ENCODE assay signal across 8 cellular contexts in the genomic region with DNA sequence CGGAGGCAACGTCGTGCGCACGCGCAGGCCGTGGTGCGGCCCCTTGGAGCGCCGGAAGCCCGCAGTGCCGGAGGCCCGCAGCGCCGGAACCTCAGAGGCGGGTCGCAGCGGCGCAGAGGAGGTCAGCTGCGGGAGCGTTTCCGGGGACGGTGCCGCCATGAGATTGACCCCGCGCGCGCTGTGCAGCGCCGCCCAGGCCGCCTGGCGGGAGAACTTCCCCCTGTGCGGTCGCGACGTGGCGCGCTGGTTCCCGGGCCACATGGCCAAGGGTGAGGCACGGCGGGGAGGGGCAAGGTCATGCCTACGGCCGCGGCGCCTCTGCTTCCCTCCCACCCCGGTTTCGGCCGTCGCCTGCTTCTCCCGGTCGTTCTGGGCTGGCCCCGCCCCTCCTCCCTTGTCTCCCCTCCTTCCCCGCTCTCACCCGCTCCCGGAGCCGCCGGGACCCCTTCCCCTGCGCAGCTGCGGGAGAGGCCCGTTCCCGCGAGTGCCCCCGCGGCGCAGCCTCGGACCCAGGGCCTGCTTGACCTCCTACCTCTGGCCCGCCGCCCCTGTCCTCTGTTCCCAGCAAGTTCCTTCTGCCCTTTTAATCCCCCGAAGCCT. TPM values are rescaled to one million over a fixed set of nuclear protein-coding genes. Genes with fewer than 3 reads are reported as not detected.
A peak's percentile ranks its signal among the peaks of the same experiment; 100 is the strongest.
DNase-seq lines count a peak whose midpoint lies in the region; ATAC-seq lines count a peak whose summit lies in the region.

A gene with protein sequence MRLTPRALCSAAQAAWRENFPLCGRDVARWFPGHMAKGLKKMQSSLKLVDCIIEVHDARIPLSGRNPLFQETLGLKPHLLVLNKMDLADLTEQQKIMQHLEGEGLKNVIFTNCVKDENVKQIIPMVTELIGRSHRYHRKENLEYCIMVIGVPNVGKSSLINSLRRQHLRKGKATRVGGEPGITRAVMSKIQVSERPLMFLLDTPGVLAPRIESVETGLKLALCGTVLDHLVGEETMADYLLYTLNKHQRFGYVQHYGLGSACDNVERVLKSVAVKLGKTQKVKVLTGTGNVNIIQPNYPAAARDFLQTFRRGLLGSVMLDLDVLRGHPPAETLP (plus strand): TSS at position 94 of the 600 bp plus-strand sequence. CDS start 64 bp downstream, at position 158.

- H3K9me3 ChIP-seq in CD8-positive, alpha-beta memory T cell (ENCODE audit: low read length) = no peaks in the 10 kb centered on the region
- no peaks in the 10 kb centered on the region for H3K9me3 ChIP-seq in endocrine pancreas (ENCODE audit: control insufficient read depth, low read length)

- H3K18ac ChIP-seq in mesendoderm (ENCODE audit: low read length) = peak within 1 kb of the TSS; percentile 83

- no peak within 1 kb of the TSS for H4K5ac ChIP-seq in mesendoderm (ENCODE audit: low read length)

- CTCF ChIA-PET in CD8-positive, alpha-beta memory T cell (lab: Charles Lee) = interaction anchor here (3.0 kb wide), 1 partner anchor 65 kb away, joined by 8 read pairs; no protein-coding TSS in a partner anchor

- H3K4me3 Mint-ChIP-seq in CD8-positive, alpha-beta memory T cell = peak within 1 kb of the TSS; percentile 86 to 94 (median 90)

- H3K4ac ChIP-seq in mesendoderm (ENCODE audit: low read depth, low read length) = peak within 1 kb of the TSS; percentile 84

- H3K9ac ChIP-seq in endocrine pancreas (ENCODE audit: control insufficient read depth, insufficient read depth, low read length) (peak within 1 kb of the TSS; percentile 35), mesendoderm (ENCODE audit: low read length) (peak within 1 kb of the TSS; percentile 94)

- POLR2A ChIA-PET in CD8-positive, alpha-beta memory T cell (lab: Charles Lee) = no interaction called here

- WGBS in mesendoderm (ENCODE audit: extremely low coverage, insufficient coverage, low lambda C conversion rate) = no CpG with 5 or more reads among the region's 69 CpGs

- H2BK120ac ChIP-seq in mesendoderm (ENCODE audit: low read depth, low read length) = no peak within 1 kb of the TSS

- no peaks in the 10 kb centered on the region for H3K27me3 Mint-ChIP-seq in CD8-positive, alpha-beta memory T cell

- H3K4me1 ChIP-seq in CD8-positive, alpha-beta memory T cell (ENCODE audit: insufficient read depth, low read length) = peaks cover 43% of the 10 kb centered on the region
- no peaks in the 10 kb centered on the region for H3K4me1 ChIP-seq in endocrine pancreas (ENCODE audit: control insufficient read depth, insufficient read depth, low read length)
- H3K4me1 ChIP-seq in mesendoderm (ENCODE audit: control insufficient read depth, low read depth, low read length) = no peaks in the 10 kb centered on the region

- no peaks in the 10 kb centered on the region for H3K9me3 Mint-ChIP-seq in CD8-positive, alpha-beta memory T cell

- H3K4me2 ChIP-seq in mesendoderm (ENCODE audit: low read length) = peak within 1 kb of the TSS; percentile 33

- H3K79me1 ChIP-seq in mesendoderm (ENCODE audit: low read length) = peaks cover 14% of the 10 kb centered on the region

- H2AK5ac ChIP-seq in mesendoderm (ENCODE audit: low read length) = no peak within 1 kb of the TSS

- H2BK5ac ChIP-seq in mesendoderm (ENCODE audit: low read length) = peak within 1 kb of the TSS; percentile 73

- peak within 1 kb of the TSS; percentile 73 for H3K27ac ChIP-seq in CD8-positive, alpha-beta memory T cell (ENCODE audit: low read depth, low read length)
- H3K27ac ChIP-seq in mesendoderm (ENCODE audit: low read depth, low read length) = peak within 1 kb of the TSS; percentile 90

- no peaks in the 10 kb centered on the region for H3K27me3 ChIP-seq in CD8-positive, alpha-beta memory T cell (ENCODE audit: insufficient read depth, low read length, poor library complexity, severe bottlenecking)
- H3K27me3 ChIP-seq in endocrine pancreas (ENCODE audit: control insufficient read depth, insufficient read depth, low read length) (no peaks in the 10 kb centered on the region), mesendoderm (ENCODE audit: insufficient read depth, low read length, poor library complexity) (no peaks in the 10 kb centered on the region)

- H3K36me3 ChIP-seq in CD8-positive, alpha-beta memory T cell (ENCODE audit: insufficient read depth, low read length) = peaks cover 8% of the 10 kb centered on the region
- H3K36me3 ChIP-seq in endocrine pancreas (ENCODE audit: control insufficient read depth, insufficient read depth, low read length) = no peaks in the 10 kb centered on the region
- peaks cover 8% of the 10 kb centered on the region for H3K36me3 ChIP-seq in mesendoderm (ENCODE audit: control insufficient read depth, insufficient read depth, low read length)

- H3K4me3 ChIP-seq in CD8-positive, alpha-beta memory T cell (ENCODE audit: low read length) = peak within 1 kb of the TSS; percentile 74
- H3K4me3 ChIP-seq in endocrine pancreas (ENCODE audit: control insufficient read depth, insufficient read depth, low read length) (peak within 1 kb of the TSS; percentile 63), mesendoderm (ENCODE audit: low read length) (peak within 1 kb of the TSS; percentile 83)

- peaks cover 0 to 40% (median 5%) of the 10 kb centered on the region in 3 donors for H3K36me3 Mint-ChIP-seq in CD8-positive, alpha-beta memory T cell

- H3K79me2 ChIP-seq in mesendoderm (ENCODE audit: control insufficient read depth, insufficient read depth, low read length) = peaks cover 14% of the 10 kb centered on the region

- peak within 1 kb of the TSS; percentile 98 for H3K56ac ChIP-seq in mesendoderm (ENCODE audit: low read length)

- H2BK15ac ChIP-seq in mesendoderm (replicated peaks; ENCODE audit: low read depth) = no peak within 1 kb of the TSS

- peak within 1 kb of the TSS; percentile 68 to 96 (median 90) for H3K27ac Mint-ChIP-seq in CD8-positive, alpha-beta memory T cell

- no peak within 1 kb of the TSS for H3K23ac ChIP-seq in mesendoderm (ENCODE audit: low read length)

- DNase-seq in CD8-positive, alpha-beta memory T cell = peak; percentile 88 to 93 (median 92)
- DNase-seq in NK-92 treated with Interleukin-12 subunit alpha and Interleukin-12 subunit beta, amount 100 ng/mL, for 24 hours (lab: John Stamatoyannopoulos, UW) = peak; percentile 90
- DNase-seq in activated CD8-positive, alpha-beta memory T cell treated with anti-CD3 and anti-CD28 coated beads for 4 hours (ENCODE audit: low read depth in 2 of 2) = peak; percentile 84 to 90
- DNase-seq in mesendoderm = peak; percentile 95
- DNase-seq in stimulated activated CD8-positive, alpha-beta memory T cell treated with anti-CD3 and anti-CD28 coated beads, Interleukin-15, amount 100 ng/mL, for 24 hours (ENCODE audit: low read depth) = peak; percentile 96

- ATAC-seq in GM19438 (IDR thresholded peaks at IDR 0.05; ENCODE audit: low read depth, unreplicated experiment) (peak; percentile 63), HG03571 (IDR thresholded peaks at IDR 0.05; ENCODE audit: unreplicated experiment) (peak; percentile 60)

- peaks cover 40 to 61% (median 59%) of the 10 kb centered on the region in 3 donors for H3K4me1 Mint-ChIP-seq in CD8-positive, alpha-beta memory T cell

- peak within 1 kb of the TSS; percentile 83 for H4K8ac ChIP-seq in mesendoderm (ENCODE audit: low read depth, low read length)

RNA-seq across cellular contexts. Expression of the gene that starts here (rescaled TPM):
- 10 to 100 TPM; 53.9 to 54.6 TPM for total RNA-seq in CD8-positive, alpha-beta memory T cell
- 38.5 TPM for polyA plus RNA-seq in CD8-positive, alpha-beta memory T cell
- 53.2 TPM for polyA plus RNA-seq in mesendoderm (2013, experiment 1 of 2)
- polyA plus RNA-seq in mesendoderm (2013, experiment 2 of 2) = 52.0 TPM

Comparison
In these comparisons a context has a peak if more than half of its experiments do, and no peak if none do; other contexts are left out.
1. Peak in every context shown above with its lines: DNase-seq, ATAC-seq, H3K4me3 ChIP-seq and H3K27ac ChIP-seq.